ENCODE assay signal across 18 cellular contexts in the genomic region with DNA sequence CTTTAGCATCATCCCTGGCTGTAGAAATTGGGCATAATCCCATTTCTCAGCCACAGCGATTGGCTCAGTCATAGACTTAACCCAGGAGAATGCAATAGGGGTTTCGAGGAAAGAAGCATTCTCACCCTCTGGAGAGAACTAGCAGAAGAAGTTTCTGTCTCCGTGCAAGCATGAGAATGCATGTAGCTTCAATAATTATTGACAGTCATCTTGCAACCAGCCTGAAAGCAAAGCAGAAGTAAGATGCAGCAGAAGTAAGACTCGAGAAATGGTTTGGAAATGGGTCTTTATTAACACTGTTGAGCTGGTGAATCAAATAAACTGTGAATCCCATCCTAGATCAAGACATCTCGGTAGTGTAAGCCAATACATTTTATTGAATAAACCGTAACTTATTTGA.
DNase-seq lines count a peak whose midpoint lies in the region; ATAC-seq and TF ChIP-seq lines count a peak whose summit lies in the region.
"Had no signal": no experiment of that assay in that cellular context is flagged by ENCODE, and none has a peak within 500 bp of the region (broad histone marks: within the 10 kb centered on the region; RNA-seq: fewer than 3 reads in every experiment).

No MANE protein-coding gene starts in this region.

- H4K20me1 ChIP-seq in PC-9 (ENCODE audit: insufficient read depth) (no peaks in the 10 kb centered on the region), neural progenitor cell (ENCODE audit: low read depth) (no peaks in the 10 kb centered on the region)

- H3K4me3 ChIP-seq in PC-9 (no peak overlapping the region), neural progenitor cell (no peak overlapping the region), adrenal gland (no peak overlapping the region)
- H3K4me3 ChIP-seq: HAP-1 had no signal

- H3K27ac ChIP-seq in PC-9: no peak overlapping the region
- H3K27ac ChIP-seq in neural progenitor cell: no peak overlapping the region
- H3K27ac ChIP-seq in adrenal gland: no peak overlapping the region

- H3K9me3 Mint-ChIP-seq in neural progenitor cell: peaks cover 2% of the 10 kb centered on the region
- H3K9me3 Mint-ChIP-seq: CD8-positive, alpha-beta memory T cell had no signal

- intact Hi-C loops in PC-9 (cut with micrococcal nuclease; ENCODE audit: unreplicated experiment) (no loop called here), adrenal gland (cut with DNase I) (no loop called here)

- 79 to 86% (median 82%) methylated on average over 6 of the region's 6 CpGs for WGBS in adrenal gland, 4 donors

- TF ChIP-seq POLR2A in adrenal gland (IDR thresholded peaks at IDR 0.05): no peak

- no peaks in the 10 kb centered on the region for H3K4me1 ChIP-seq in PC-9 (replicated peaks; ENCODE audit: insufficient read depth)
- H3K4me1 ChIP-seq in neural progenitor cell: no peaks in the 10 kb centered on the region
- no peaks in the 10 kb centered on the region for H3K4me1 ChIP-seq in adrenal gland (replicated peaks in 1 of 2)
- H3K4me1 ChIP-seq: BE2C, HAP-1 had no signal

- no peak overlapping the region for H3K27ac Mint-ChIP-seq in neural progenitor cell
- H3K27ac Mint-ChIP-seq: CD4-positive, CD25-positive, alpha-beta regulatory T cell; CD8-positive, alpha-beta memory T cell had no signal

- H3K79me2 ChIP-seq in PC-9 (ENCODE audit: low read depth) (no peaks in the 10 kb centered on the region), neural progenitor cell (ENCODE audit: low read depth) (no peaks in the 10 kb centered on the region)

- H3K27me3 Mint-ChIP-seq in neural progenitor cell (ENCODE audit: insufficient read depth, low read depth): no peaks in the 10 kb centered on the region

- no peak for DNase-seq in PC-9
- no peak for DNase-seq in neural progenitor cell (ENCODE audit: low spot score)
- no peak for DNase-seq in adrenal gland
- DNase-seq in iPS-NIHi7 (ENCODE audit: extremely low spot score): no peak
- DNase-seq in A172 (ENCODE audit: low spot score): no peak
- DNase-seq: ACHN; BE2C; C1 segment of cervical spinal cord; CD4-positive, CD25-positive, alpha-beta regulatory T cell; CD8-positive, alpha-beta memory T cell; COR-L47; DMS 273 treated with DMSO at 0.1 percent for 48 hours; DMS53; DND-41; EL had no signal

- no peak for TF ChIP-seq CTCF in PC-9 (conservative IDR thresholded peaks at IDR 0.05)
- TF ChIP-seq CTCF in neural progenitor cell (IDR thresholded peaks at IDR 0.05): no peak
- TF ChIP-seq CTCF in adrenal gland (IDR thresholded peaks at IDR 0.05): no peak

- POLR2A ChIA-PET in PC-9 (lab: Charles Lee; ENCODE audit: unreplicated experiment): no interaction called here

- H3K4me2 ChIP-seq in PC-9 (no peak overlapping the region), neural progenitor cell (no peak overlapping the region)

- no peaks in the 10 kb centered on the region for H3K27me3 ChIP-seq in PC-9 (ENCODE audit: insufficient read depth, low read depth)
- no peaks in the 10 kb centered on the region for H3K27me3 ChIP-seq in neural progenitor cell
- no peaks in the 10 kb centered on the region for H3K27me3 ChIP-seq in adrenal gland
- H3K27me3 ChIP-seq: BE2C had no signal

- CTCF ChIA-PET in PC-9 (lab: Charles Lee): no interaction called here

- H3K9ac ChIP-seq in neural progenitor cell: no peak overlapping the region

- no peak overlapping the region for H3K4me3 Mint-ChIP-seq in neural progenitor cell
- H3K4me3 Mint-ChIP-seq: CD4-positive, CD25-positive, alpha-beta regulatory T cell; CD8-positive, alpha-beta memory T cell had no signal

- H3K9me3 ChIP-seq in PC-9 (ENCODE audit: insufficient read depth, low read depth) (no peaks in the 10 kb centered on the region), neural progenitor cell (ENCODE audit: low read depth) (no peaks in the 10 kb centered on the region), adrenal gland (replicated peaks in 1 of 3) (no peaks in the 10 kb centered on the region)
- H3K9me3 ChIP-seq: BE2C, HAP-1 had no signal

- H2AFZ ChIP-seq in PC-9 (peak overlapping the region; percentile 30; the same call in 1 of the 2 replicates), neural progenitor cell (replicated peaks) (peak overlapping the region; percentile 5)

- no TSS peak for BruUV-seq in PC-9 (replicated peaks; lab: Mats Ljungman, UMichigan)

- H3K9me2 ChIP-seq in PC-9 (ENCODE audit: insufficient read depth): peaks cover 3% of the 10 kb centered on the region; the same call in 1 of the 2 replicates

- H3K36me3 Mint-ChIP-seq in neural progenitor cell: no peaks in the 10 kb centered on the region
- H3K36me3 Mint-ChIP-seq: CD4-positive, CD25-positive, alpha-beta regulatory T cell had no signal

- no peaks in the 10 kb centered on the region for H3F3A ChIP-seq in PC-9 (ENCODE audit: insufficient read depth, low read depth)
- H3F3A ChIP-seq in neural progenitor cell (ENCODE audit: low read depth): no peaks in the 10 kb centered on the region

- ATAC-seq in GM18511 (IDR thresholded peaks at IDR 0.05; ENCODE audit: unreplicated experiment): peak; percentile 59
- ATAC-seq in GM18868 (IDR thresholded peaks at IDR 0.05; ENCODE audit: unreplicated experiment): peak; percentile 46

- H3K36me3 ChIP-seq in PC-9 (ENCODE audit: low read depth) (no peaks in the 10 kb centered on the region), neural progenitor cell (no peaks in the 10 kb centered on the region), adrenal gland (replicated peaks in 1 of 2) (no peaks in the 10 kb centered on the region)
- H3K36me3 ChIP-seq: BE2C, HAP-1 had no signal

- H3K4me1 Mint-ChIP-seq in neural progenitor cell: no peaks in the 10 kb centered on the region
